29 cellular contexts compared by ENCODE assay signal in genomic region chrX:10216208-10216607, GRCh38.
"Had no signal": no experiment of that assay in that cellular context is flagged by ENCODE, and none has a peak within 500 bp of the region (broad histone marks: within the 10 kb centered on the region; RNA-seq: fewer than 3 reads in every experiment).

No MANE protein-coding gene starts in this region.

- H3K9me3 ChIP-seq: lower lobe of right lung, neutrophil, right atrium auricular region, right lobe of liver, stomach, testis, thyroid gland, transverse colon, upper lobe of left lung, uterus had no signal

- H3K27me3 ChIP-seq: neural progenitor cell, neutrophil, right lobe of liver, stomach, testis, thyroid gland, transverse colon, upper lobe of left lung, uterus had no signal

- FAIRE-seq: keratinocyte had no signal

- H3K4me1 ChIP-seq: lower lobe of right lung, neural progenitor cell, parathyroid adenoma, right lobe of liver, stomach, testis, thyroid gland, transverse colon, upper lobe of left lung, uterus had no signal

- H3K27ac ChIP-seq: lower lobe of right lung, neural progenitor cell, neutrophil, parathyroid adenoma, right atrium auricular region, right lobe of liver, stomach, testis, thyroid gland, transverse colon, upper lobe of left lung, uterus had no signal

- ATAC-seq: left cardiac atrium; left lobe of liver; natural killer cell; right lobe of liver; stimulated activated memory B cell treated with anti-CD40 and anti-IgM and Interleukin-4, amounts not matched to agents 10 μg/mL and 1 μg/mL and 100 μg/mL, for 72 hours; stimulated activated naive CD8-positive, alpha-beta T cell treated with anti-CD3 and anti-CD28 coated beads, Interleukin-15, Interleukin-2, amounts not matched to agents 100 U/mL and 50 U/mL, for 24 hours had no signal

- H3K36me3 ChIP-seq: neural progenitor cell, neutrophil, right lobe of liver, thyroid gland, transverse colon, uterus had no signal

- H3K4me3 ChIP-seq: lower lobe of right lung, neural progenitor cell, right atrium auricular region, right lobe of liver, smooth muscle cell, stomach, testis, thyroid gland, transverse colon, upper lobe of left lung, uterus had no signal

- DNase-seq: hippocampal formation; kidney glomerular epithelial cell; left cardiac atrium; lower lobe of right lung; mesendoderm; naive B cell; natural killer cell; nephron progenitor cell; occipital lobe; right lobe of liver; stimulated activated CD4-positive, alpha-beta T cell treated with anti-CD3 and anti-CD28 coated beads, Interleukin-1b, Interleukin-23, amount 100 ng/mL, for 48 hours; stimulated activated CD4-positive, alpha-beta T cell treated with anti-CD3 and anti-CD28 coated beads, Interleukin-2, amount 100 ng/mL, for 48 hours; stimulated activated CD4-positive, alpha-beta T cell treated with anti-CD3 and anti-CD28 coated beads, Interleukin-4, amount 100 ng/mL, for 4 hours; stimulated activated CD8-positive, alpha-beta memory T cell treated with anti-CD3 and anti-CD28 coated beads, Interleukin-4, amount 100 ng/mL, for 48 hours; stimulated activated naive CD8-positive, alpha-beta T cell treated with anti-CD3 and anti-CD28 coated beads, Interleukin-15, Interleukin-2, amounts not matched to agents 100 U/mL and 50 U/mL, for 24 hours; stomach; testis; thyroid gland; transverse colon; upper lobe of left lung; uterus had no signal
